ENCODE assay signal across 15 cellular contexts in genomic region chr17:64393000-64393402, GRCh38. TPM values are rescaled to one million over a fixed set of nuclear protein-coding genes. Genes with fewer than 3 reads are reported as not detected.
DNase-seq lines count a peak whose midpoint lies in the region; ATAC-seq, FAIRE-seq and TF ChIP-seq lines count a peak whose summit lies in the region.
"Had no signal": no experiment of that assay in that cellular context is flagged by ENCODE, and none has a peak within 500 bp of the region (broad histone marks: within the 10 kb centered on the region; RNA-seq: fewer than 3 reads in every experiment).

No MANE protein-coding gene starts in this region.

- H3K27me3 Mint-ChIP-seq in IgD-negative memory B cell (no peaks in the 10 kb centered on the region), progenitor cell of endocrine pancreas (no peaks in the 10 kb centered on the region)
- no peaks in the 10 kb centered on the region for H3K27me3 Mint-ChIP-seq in activated CD4-positive, alpha-beta memory T cell treated with anti-CD3 and anti-CD28 coated beads for 36 hours

- intact Hi-C loops in activated CD4-positive, alpha-beta memory T cell treated with anti-CD3 and anti-CD28 coated beads for 36 hours (cut with micrococcal nuclease): no loop called here

- H3K9me3 Mint-ChIP-seq in IgD-negative memory B cell (no peaks in the 10 kb centered on the region), progenitor cell of endocrine pancreas (ENCODE audit: low read depth) (no peaks in the 10 kb centered on the region)
- no peaks in the 10 kb centered on the region for H3K9me3 Mint-ChIP-seq in activated CD4-positive, alpha-beta memory T cell treated with anti-CD3 and anti-CD28 coated beads for 36 hours

- ATAC-seq in HG02938 (IDR thresholded peaks at IDR 0.05; ENCODE audit: unreplicated experiment): no peak
- ATAC-seq in HG03139 (IDR thresholded peaks at IDR 0.05; ENCODE audit: unreplicated experiment): no peak

- H3K4me3 Mint-ChIP-seq in IgD-negative memory B cell (peak overlapping the region in 3 of 4 donors; percentile 24 to 57 (median 40)), progenitor cell of endocrine pancreas (ENCODE audit: low read depth) (no peak overlapping the region)
- H3K4me3 Mint-ChIP-seq in activated CD4-positive, alpha-beta memory T cell treated with anti-CD3 and anti-CD28 coated beads for 36 hours: no peak overlapping the region

- DNase-seq in activated CD4-positive, alpha-beta memory T cell treated with anti-CD3 and anti-CD28 coated beads for 36 hours: peak; percentile 18
- DNase-seq in activated naive CD8-positive, alpha-beta T cell treated with anti-CD3 and anti-CD28 coated beads, Interleukin-2, amount 50 U/mL, for 16 hours (ENCODE audit: low read depth, low spot score): peak; percentile 27
- no peak for DNase-seq in progenitor cell of endocrine pancreas (ENCODE audit: low spot score, unreplicated experiment)
- no peak for DNase-seq in pons (ENCODE audit: low spot score)
- no peak for DNase-seq in urothelium cell line (ENCODE audit: low spot score)
- DNase-seq: mucosa of descending colon, NCI-H1417 treated with DMSO at 0.1 percent for 48 hours had no signal

- H3K36me3 Mint-ChIP-seq in IgD-negative memory B cell: peaks cover 10% of the 10 kb centered on the region
- H3K36me3 Mint-ChIP-seq in activated CD4-positive, alpha-beta memory T cell treated with anti-CD3 and anti-CD28 coated beads for 36 hours: no peaks in the 10 kb centered on the region
- H3K36me3 Mint-ChIP-seq in progenitor cell of endocrine pancreas (ENCODE audit: insufficient read depth): no peaks in the 10 kb centered on the region

- H3K27ac Mint-ChIP-seq in IgD-negative memory B cell (peak overlapping the region in 2 of 3 donors; percentile 5 to 76), progenitor cell of endocrine pancreas (peak overlapping the region; percentile 30)
- no peak overlapping the region for H3K27ac Mint-ChIP-seq in activated CD4-positive, alpha-beta memory T cell treated with anti-CD3 and anti-CD28 coated beads for 36 hours

- CTCF ChIA-PET in activated CD4-positive, alpha-beta memory T cell treated with anti-CD3 and anti-CD28 coated beads for 36 hours (lab: Charles Lee): interaction anchor here (4.1 kb wide), 1 partner anchor 26 kb away, joined by 15 read pairs; no protein-coding TSS in a partner anchor

- no peak for TF ChIP-seq CTCF in progenitor cell of endocrine pancreas (IDR thresholded peaks at IDR 0.05; ENCODE audit: unreplicated experiment)

- FAIRE-seq in urothelium cell line (lab: Jason Lieb, UNC): no peak
- FAIRE-seq: bronchial epithelial cell, G401.6, GM19239 had no signal

- H3K4me1 Mint-ChIP-seq in IgD-negative memory B cell: peaks cover 20 to 23% (median 22%) of the 10 kb centered on the region in 3 donors
- peaks cover 8% of the 10 kb centered on the region for H3K4me1 Mint-ChIP-seq in activated CD4-positive, alpha-beta memory T cell treated with anti-CD3 and anti-CD28 coated beads for 36 hours (ENCODE audit: low read depth)
- H3K4me1 Mint-ChIP-seq in progenitor cell of endocrine pancreas (ENCODE audit: low read depth): peaks cover 8% of the 10 kb centered on the region

- POLR2A ChIA-PET in activated CD4-positive, alpha-beta memory T cell treated with anti-CD3 and anti-CD28 coated beads for 36 hours (lab: Charles Lee): interaction anchor here (0.7 kb wide), 1 partner anchor 92 kb away, joined by 3 read pairs; no protein-coding TSS in a partner anchor

RNA-seq across cellular contexts. Expression of gene PECAM1, which starts 2.3 kb away (rescaled TPM):
- polyA plus RNA-seq in IgD-negative memory B cell: 27.9 TPM
- 1 to 10 TPM; 1.1 to 1.3 TPM for total RNA-seq in activated CD4-positive, alpha-beta memory T cell treated with anti-CD3 and anti-CD28 coated beads for 36 hours
- total RNA-seq in progenitor cell of endocrine pancreas: 0.04 and 0.19 TPM in 2 replicates
- total RNA-seq: NCI-H460 had no signal

RNA-seq across cellular contexts. Expression of gene MILR1, which starts 55.9 kb away (rescaled TPM):
- polyA plus RNA-seq in IgD-negative memory B cell: 1.9 TPM
- total RNA-seq in activated CD4-positive, alpha-beta memory T cell treated with anti-CD3 and anti-CD28 coated beads for 36 hours: not detected
- total RNA-seq in progenitor cell of endocrine pancreas: not detected in 2 replicates
- total RNA-seq: kidney epithelial cell had no signal

Comparison
In these comparisons a context has a peak if more than half of its experiments do, and no peak if none do; other contexts are left out.
1. H3K4me3 Mint-ChIP-seq: peak in IgD-negative memory B cell (3 of 4); none in activated CD4-positive, alpha-beta memory T cell treated with anti-CD3 and anti-CD28 coated beads for 36 hours (single experiment) and progenitor cell of endocrine pancreas (single experiment).
2. DNase-seq: peak in activated CD4-positive, alpha-beta memory T cell treated with anti-CD3 and anti-CD28 coated beads for 36 hours (single experiment) and activated naive CD8-positive, alpha-beta T cell treated with anti-CD3 and anti-CD28 coated beads, Interleukin-2, amount 50 U/mL, for 16 hours (single experiment); none in progenitor cell of endocrine pancreas (single experiment), pons (single experiment) and urothelium cell line (single experiment).